In the genomic region with DNA sequence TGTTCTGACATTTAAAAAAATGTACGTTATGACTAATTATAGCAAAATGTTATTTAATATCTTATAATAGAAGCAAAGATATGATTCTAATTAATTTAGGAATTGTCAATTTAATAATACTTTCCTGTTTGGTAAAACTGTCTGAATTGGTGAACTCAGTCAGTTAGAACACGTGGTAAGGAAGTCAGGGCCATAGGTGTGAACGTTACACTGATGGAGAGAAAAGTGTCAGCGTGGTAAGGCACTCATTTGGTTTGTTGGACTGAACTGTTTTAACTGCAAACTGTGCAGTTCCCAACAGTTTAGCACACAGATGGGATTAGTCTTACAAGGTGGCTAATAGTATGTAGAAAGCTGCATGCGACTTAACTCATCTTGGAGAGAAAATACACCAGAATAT, we compare ENCODE assay signal across 19 cellular contexts.
DNase-seq lines count a peak whose midpoint lies in the region; ATAC-seq and FAIRE-seq lines count a peak whose summit lies in the region.
"Had no signal": no experiment of that assay in that cellular context is flagged by ENCODE, and none has a peak within 500 bp of the region (broad histone marks: within the 10 kb centered on the region; RNA-seq: fewer than 3 reads in every experiment).

No MANE protein-coding gene starts in this region.

- H3K36me3 Mint-ChIP-seq in CD4-positive, CD25-positive, alpha-beta regulatory T cell: peaks cover 16% of the 10 kb centered on the region
- H3K36me3 Mint-ChIP-seq in immature natural killer cell: peaks cover 0 to 12% (median 6%) of the 10 kb centered on the region in 3 donors
- peaks cover 0 to 74% (median 10%) of the 10 kb centered on the region in 3 donors for H3K36me3 Mint-ChIP-seq in naive thymus-derived CD8-positive, alpha-beta T cell

- H3K4me1 ChIP-seq in CD4-positive, CD25-positive, alpha-beta regulatory T cell (ENCODE audit: control insufficient read depth, insufficient read depth, low read length, poor library complexity, severe bottlenecking): no peaks in the 10 kb centered on the region
- H3K4me1 ChIP-seq: Caco-2 had no signal

- H3K27me3 ChIP-seq in CD4-positive, CD25-positive, alpha-beta regulatory T cell (ENCODE audit: control insufficient read depth, insufficient read depth, low read length): no peaks in the 10 kb centered on the region

- H3K36me3 ChIP-seq in CD4-positive, CD25-positive, alpha-beta regulatory T cell (ENCODE audit: control insufficient read depth, insufficient read depth, low read length): peaks cover 76% of the 10 kb centered on the region
- peaks cover 79% of the 10 kb centered on the region for H3K36me3 ChIP-seq in SK-N-MC (ENCODE audit: insufficient read depth, low read length)

- no peak overlapping the region for H3K4me3 Mint-ChIP-seq in CD4-positive, CD25-positive, alpha-beta regulatory T cell
- no peak overlapping the region for H3K4me3 Mint-ChIP-seq in immature natural killer cell
- no peak overlapping the region for H3K4me3 Mint-ChIP-seq in naive thymus-derived CD8-positive, alpha-beta T cell
- H3K4me3 Mint-ChIP-seq: CD4-positive, alpha-beta memory T cell had no signal

- no peaks in the 10 kb centered on the region for H3K9me3 ChIP-seq in CD4-positive, CD25-positive, alpha-beta regulatory T cell (ENCODE audit: control insufficient read depth in 2 of 2, low read length in 2 of 2)
- no peaks in the 10 kb centered on the region for H3K9me3 ChIP-seq in SK-N-MC (ENCODE audit: low read depth, low read length)
- H3K9me3 ChIP-seq: Caco-2 had no signal

- DNase-seq in CD4-positive, CD25-positive, alpha-beta regulatory T cell: no peak
- DNase-seq in SK-N-MC (ENCODE audit: low read depth, low spot score): no peak
- peak; percentile 1 to 12 (median 7) for DNase-seq in immature natural killer cell
- DNase-seq in naive thymus-derived CD8-positive, alpha-beta T cell: no peak
- no peak for DNase-seq in HCEC 1CT
- no peak for DNase-seq in NCI-H146 (lab: John Stamatoyannopoulos, UW)
- DNase-seq: AML-193; Caco-2; CD4-positive, alpha-beta memory T cell; GDM1; GOT3; H7; IMR-90 had no signal

- peak; percentile 53 for FAIRE-seq in A204.1 (lab: Jason Lieb, UNC)
- FAIRE-seq: GM12892, GM18507, HTR-8/SVneo, K562 had no signal

- ATAC-seq in CD4-positive, CD25-positive, alpha-beta regulatory T cell (ENCODE audit: low read depth in 2 of 2): no peak
- ATAC-seq in naive thymus-derived CD8-positive, alpha-beta T cell: no peak
- ATAC-seq: K562 had no signal

- H3K27ac Mint-ChIP-seq in CD4-positive, CD25-positive, alpha-beta regulatory T cell: peak overlapping the region in 1 of 3 donors; percentile 32
- peak overlapping the region; percentile 39 to 78 (median 66) for H3K27ac Mint-ChIP-seq in immature natural killer cell
- H3K27ac Mint-ChIP-seq in naive thymus-derived CD8-positive, alpha-beta T cell: peak overlapping the region in 1 of 10 donors; percentile 53

- peaks cover 1 to 11% (median 10%) of the 10 kb centered on the region in 4 donors for H3K4me1 Mint-ChIP-seq in CD4-positive, CD25-positive, alpha-beta regulatory T cell
- H3K4me1 Mint-ChIP-seq in immature natural killer cell: peaks cover 17 to 21% of the 10 kb centered on the region in 2 donors
- H3K4me1 Mint-ChIP-seq in naive thymus-derived CD8-positive, alpha-beta T cell: peaks cover 0 to 9% (median 6%) of the 10 kb centered on the region in 4 donors

- H3K27me3 Mint-ChIP-seq in CD4-positive, CD25-positive, alpha-beta regulatory T cell: no peaks in the 10 kb centered on the region
- H3K27me3 Mint-ChIP-seq in immature natural killer cell (ENCODE audit: low read depth in 3 of 3): peaks cover 0 to 2% (median 0%) of the 10 kb centered on the region in 3 donors
- no peaks in the 10 kb centered on the region for H3K27me3 Mint-ChIP-seq in naive thymus-derived CD8-positive, alpha-beta T cell
- H3K27me3 Mint-ChIP-seq: CD4-positive, alpha-beta memory T cell had no signal

- no peak overlapping the region for H3K4me3 ChIP-seq in CD4-positive, CD25-positive, alpha-beta regulatory T cell (ENCODE audit: low read depth, low read length)
- no peak overlapping the region for H3K4me3 ChIP-seq in SK-N-MC
- H3K4me3 ChIP-seq: K562 had no signal

- H3K9me3 Mint-ChIP-seq in CD4-positive, CD25-positive, alpha-beta regulatory T cell: no peaks in the 10 kb centered on the region
- H3K9me3 Mint-ChIP-seq in immature natural killer cell: no peaks in the 10 kb centered on the region
- no peaks in the 10 kb centered on the region for H3K9me3 Mint-ChIP-seq in naive thymus-derived CD8-positive, alpha-beta T cell
- H3K9me3 Mint-ChIP-seq: CD4-positive, alpha-beta memory T cell had no signal

- H3K9ac ChIP-seq in SK-N-MC (ENCODE audit: insufficient read length): no peak overlapping the region

- POLR2A ChIA-PET in naive thymus-derived CD8-positive, alpha-beta T cell (lab: Charles Lee): no interaction called here

- peak overlapping the region; percentile 14 for H3K27ac ChIP-seq in CD4-positive, CD25-positive, alpha-beta regulatory T cell (ENCODE audit: insufficient read depth, low read length, poor library complexity, severe bottlenecking)
- H3K27ac ChIP-seq in SK-N-MC: peak overlapping the region; percentile 7; the same call in 1 of the 2 replicates
- H3K27ac ChIP-seq: C4-2B had no signal

Comparison
In these comparisons a context has a peak if more than half of its experiments do, and no peak if none do; other contexts are left out.
1. DNase-seq: peak in immature natural killer cell (3 of 3); none in CD4-positive, CD25-positive, alpha-beta regulatory T cell (0 of 3), SK-N-MC (single experiment), naive thymus-derived CD8-positive, alpha-beta T cell (0 of 10), HCEC 1CT (single experiment) and NCI-H146 (single experiment).